Comparison of ENCODE assay signal across 7 cellular contexts in the genomic region with DNA sequence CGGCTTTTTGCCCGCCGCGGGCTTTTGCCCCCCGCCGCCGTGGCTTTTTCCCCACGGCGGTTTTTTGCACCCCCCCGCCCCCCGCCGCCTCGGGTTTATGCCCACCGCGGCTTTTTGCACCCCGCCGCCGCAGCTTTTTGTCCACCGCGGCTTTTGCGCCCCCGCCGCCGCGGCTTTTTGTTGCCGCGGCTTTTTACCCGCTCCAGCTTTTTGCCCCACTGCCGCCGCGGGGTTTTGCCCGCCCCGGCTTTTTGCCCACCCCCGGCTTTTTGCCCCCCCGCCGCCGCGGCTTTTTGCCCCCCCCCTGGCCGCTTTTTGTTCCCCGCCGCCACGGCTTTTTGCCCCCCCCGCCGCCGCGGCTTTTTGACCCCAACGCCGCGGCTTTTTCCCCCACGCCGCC.
DNase-seq lines count a peak whose midpoint lies in the region; ATAC-seq, FAIRE-seq and TF ChIP-seq lines count a peak whose summit lies in the region.
"Not testable (repeated sequence)": the region's sequence is repeated elsewhere in the genome, so short reads cannot be mapped to it uniquely, and the experiment has no call there.

No MANE protein-coding gene starts in this region.

- not testable (repeated sequence) for ATAC-seq in activated B cell treated with CpG ODN at 0.5 μM for 24 hours (ENCODE audit: low read depth); HepG2; pancreas; stimulated activated memory B cell treated with anti-CD40 and anti-IgM and Interleukin-4, amounts not matched to agents 10 μg/mL and 1 μg/mL and 100 μg/mL, for 72 hours

- intact Hi-C loops in Caco-2 (cut with micrococcal nuclease; ENCODE audit: unreplicated experiment); activated B cell treated with CpG ODN at 0.5 μM for 24 hours (cut with micrococcal nuclease); HepG2 (cut with micrococcal nuclease; ENCODE audit: unreplicated experiment); pancreas (cut with DNase I): not testable (repeated sequence)

- FAIRE-seq in HepG2 (lab: Jason Lieb, UNC); pancreas (lab: Jason Lieb, UNC): not testable (repeated sequence)

- not testable (repeated sequence) for TF ChIP-seq CTCF in Caco-2 (IDR thresholded peaks at IDR 0.05; ENCODE audit: insufficient read depth in 1 of 2, low read depth in 1 of 2, low read length in 1 of 2, severe bottlenecking in 1 of 2, unreplicated experiment in 1 of 2); activated B cell treated with CpG ODN at 0.5 μM for 24 hours (IDR thresholded peaks at IDR 0.05); choroid plexus epithelial cell (conservative IDR thresholded peaks at IDR 0.05; ENCODE audit: low read depth, low read length); HepG2 (CRISPR knock-in tag; IDR thresholded peaks at IDR 0.05); pancreas (IDR thresholded peaks at IDR 0.05)

- DNase-seq in Caco-2; activated B cell treated with CpG ODN at 0.5 μM for 24 hours; choroid plexus epithelial cell (ENCODE audit: low read depth); HepG2 (ENCODE audit: low spot score): not testable (repeated sequence)
- peak; percentile 0 for DNase-seq in glomerular visceral epithelial cell (ENCODE audit: extremely low spot score)
- peak in 2 of 6 donors; percentile 66 to 72 for DNase-seq in pancreas

- H3K27me3 ChIP-seq in Caco-2 (replicated peaks; ENCODE audit: control insufficient read depth, insufficient read depth, low read length) = not testable (repeated sequence)
- H3K27me3 ChIP-seq in HepG2 (ENCODE audit: control insufficient read depth in 1 of 2, insufficient read depth in 2 of 2, low read length in 2 of 2) (peaks cover 7 to 25% of the 10 kb centered on the region in 2 experiments; a peak in 3 of 5 replicates), pancreas (peaks cover 0 to 12% (median 4%) of the 10 kb centered on the region in 4 donors)

- H3K4me1 Mint-ChIP-seq in Caco-2 (ENCODE audit: low read depth, unreplicated experiment); activated B cell treated with CpG ODN at 0.5 μM for 24 hours; stimulated activated memory B cell treated with anti-CD40 and anti-IgM and Interleukin-4, amounts not matched to agents 10 μg/mL and 1 μg/mL and 100 μg/mL, for 72 hours: not testable (repeated sequence)

- POLR2A ChIA-PET in Caco-2 (lab: Charles Lee); activated B cell treated with CpG ODN at 0.5 μM for 24 hours (lab: Charles Lee); HepG2 (lab: Yijun Ruan, JAX): not testable (repeated sequence)

- H3K4me3 ChIP-seq in Caco-2 (ENCODE audit: low read depth, low read length) = peak overlapping the region; percentile 46
- peak overlapping the region; percentile 41 for H3K4me3 ChIP-seq in choroid plexus epithelial cell (ENCODE audit: low read depth, low read length)
- peak overlapping the region; percentile 56 to 90 (median 70); a peak in 5 of 6 replicates for H3K4me3 ChIP-seq in HepG2 (replicated peaks in 1 of 3; ENCODE audit: insufficient read depth in 1 of 3, low read depth in 2 of 3, low read length in 3 of 3)
- peak overlapping the region in 3 of 4 donors; percentile 29 to 60 (median 42) for H3K4me3 ChIP-seq in pancreas

- not testable (repeated sequence) for H3K9me3 ChIP-seq in Caco-2; HepG2 (ENCODE audit: low read length); pancreas

- H3K36me3 ChIP-seq in Caco-2 (ENCODE audit: control insufficient read depth, insufficient read depth, low read length); HepG2 (replicated peaks in 1 of 2; ENCODE audit: control insufficient read depth in 1 of 2, insufficient read depth in 2 of 2, low read length in 2 of 2); pancreas: not testable (repeated sequence)

- H3K36me3 Mint-ChIP-seq in Caco-2 (ENCODE audit: insufficient read depth, unreplicated experiment); activated B cell treated with CpG ODN at 0.5 μM for 24 hours (ENCODE audit: low read depth); stimulated activated memory B cell treated with anti-CD40 and anti-IgM and Interleukin-4, amounts not matched to agents 10 μg/mL and 1 μg/mL and 100 μg/mL, for 72 hours: not testable (repeated sequence)

- H3K4me2 ChIP-seq in HepG2 (ENCODE audit: low read depth, low read length) = peak overlapping the region; percentile 71; the same call in 1 of the 2 replicates

- not testable (repeated sequence) for H3K79me2 ChIP-seq in HepG2 (ENCODE audit: insufficient read depth, low read length)

- in situ Hi-C loops in HepG2 (cut with HindIII; ENCODE audit: extremely low pct_ligation_motif_present, low pct_unique_long_range_greater_than_20kb) = not testable (repeated sequence)

- H2AFZ ChIP-seq in HepG2 (ENCODE audit: low read length) = not testable (repeated sequence)

- H3K4me3 Mint-ChIP-seq in Caco-2 (ENCODE audit: unreplicated experiment) = peak overlapping the region; percentile 66
- peak overlapping the region; percentile 67 for H3K4me3 Mint-ChIP-seq in activated B cell treated with CpG ODN at 0.5 μM for 24 hours
- H3K4me3 Mint-ChIP-seq in stimulated activated memory B cell treated with anti-CD40 and anti-IgM and Interleukin-4, amounts not matched to agents 10 μg/mL and 1 μg/mL and 100 μg/mL, for 72 hours = peak overlapping the region; percentile 53

- not testable (repeated sequence) for H3K9me3 Mint-ChIP-seq in Caco-2 (ENCODE audit: unreplicated experiment); activated B cell treated with CpG ODN at 0.5 μM for 24 hours; stimulated activated memory B cell treated with anti-CD40 and anti-IgM and Interleukin-4, amounts not matched to agents 10 μg/mL and 1 μg/mL and 100 μg/mL, for 72 hours

- peaks cover 16% of the 10 kb centered on the region for H3K27me3 Mint-ChIP-seq in Caco-2 (ENCODE audit: insufficient read depth, unreplicated experiment)
- not testable (repeated sequence) for H3K27me3 Mint-ChIP-seq in activated B cell treated with CpG ODN at 0.5 μM for 24 hours
- H3K27me3 Mint-ChIP-seq in stimulated activated memory B cell treated with anti-CD40 and anti-IgM and Interleukin-4, amounts not matched to agents 10 μg/mL and 1 μg/mL and 100 μg/mL, for 72 hours = peaks cover 42% of the 10 kb centered on the region

- TF ChIP-seq EP300 in HepG2 (IDR thresholded peaks at IDR 0.05; ENCODE audit: low read depth in 2 of 2, low read length in 2 of 2); HepG2 (CRISPR knock-in tag; IDR thresholded peaks at IDR 0.05; ENCODE audit: borderline replicate concordance): not testable (repeated sequence)

- WGBS in HepG2 (ENCODE audit: low lambda C conversion rate) = 16% methylated on average over 50 of the region's 51 CpGs
- WGBS in pancreas, 2 donors = 3% methylated on average over 46 to 51 of the region's 51 CpGs

- H3K27ac ChIP-seq in HepG2 (ENCODE audit: extremely low read length, insufficient read depth, low read length); pancreas: not testable (repeated sequence)

- TF ChIP-seq POLR2A in HepG2 (IDR thresholded peaks at IDR 0.05; ENCODE audit: insufficient read depth in 1 of 2, low read depth in 2 of 2, low read length in 2 of 2) = not testable (repeated sequence)

- not testable (repeated sequence) for H3K4me1 ChIP-seq in Caco-2; HepG2 (ENCODE audit: insufficient read depth, low read length); pancreas

- not testable (repeated sequence) for H3K9ac ChIP-seq in HepG2 (ENCODE audit: insufficient read depth, low read depth, low read length)

- TF ChIP-seq RAD21 in HepG2 (CRISPR knock-in tag; IDR thresholded peaks at IDR 0.05) = not testable (repeated sequence)

- BruUV-seq in Caco-2 (replicated peaks; lab: Mats Ljungman, UMichigan); HepG2 (replicated peaks; lab: Mats Ljungman, UMichigan): not testable (repeated sequence)

- not testable (repeated sequence) for H3K27ac Mint-ChIP-seq in Caco-2 (ENCODE audit: unreplicated experiment); activated B cell treated with CpG ODN at 0.5 μM for 24 hours
- peak overlapping the region; percentile 81 for H3K27ac Mint-ChIP-seq in stimulated activated memory B cell treated with anti-CD40 and anti-IgM and Interleukin-4, amounts not matched to agents 10 μg/mL and 1 μg/mL and 100 μg/mL, for 72 hours

- CTCF ChIA-PET in Caco-2 (lab: Charles Lee); activated B cell treated with CpG ODN at 0.5 μM for 24 hours (lab: Charles Lee); HepG2 (lab: Yijun Ruan, JAX; ENCODE audit: low intra/inter-chr PET ratio, low total read pairs): not testable (repeated sequence)

- H4K20me1 ChIP-seq in HepG2 (ENCODE audit: insufficient read depth, low read length) = not testable (repeated sequence)
